20 cellular contexts compared by ENCODE assay signal in the genomic region with DNA sequence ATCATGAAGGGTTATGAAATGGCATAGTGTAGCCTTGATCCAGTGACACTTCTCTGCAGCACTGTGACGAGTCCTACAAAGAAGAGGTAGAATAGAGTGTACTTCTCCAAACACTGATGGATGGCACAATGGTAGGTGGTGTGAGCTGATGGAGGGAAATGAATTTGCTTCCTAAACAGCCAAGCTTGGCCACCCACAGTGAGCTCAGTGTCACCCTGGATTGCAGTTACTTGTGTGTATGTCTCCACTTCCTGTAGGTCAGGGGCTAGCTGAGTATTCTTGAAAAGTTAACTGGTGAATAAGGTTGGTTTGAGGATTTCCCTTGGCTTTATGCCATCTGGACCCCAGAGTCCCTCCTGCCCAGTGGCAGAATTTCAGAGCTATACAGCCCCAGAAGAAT.
A peak's percentile ranks its signal among the peaks of the same experiment; 100 is the strongest.
DNase-seq lines count a peak whose midpoint lies in the region; ATAC-seq, FAIRE-seq and TF ChIP-seq lines count a peak whose summit lies in the region.
"Had no signal": no experiment of that assay in that cellular context is flagged by ENCODE, and none has a peak within 500 bp of the region (broad histone marks: within the 10 kb centered on the region; RNA-seq: fewer than 3 reads in every experiment).

No MANE protein-coding gene starts in this region.

- H3K4me3 ChIP-seq in BLaER1 treated with 17β-estradiol and CSF1 and Interleukin-3, amounts not matched to agents 10 nM and 100 nM, result no peak overlapping the region
- H3K4me3 ChIP-seq in PC-3 (ENCODE audit: low read length) (no peak overlapping the region), keratinocyte (ENCODE audit: control insufficient read depth in 2 of 3, extremely low read depth in 1 of 3, insufficient read depth in 2 of 3, low read depth in 1 of 3, low read length in 3 of 3) (no peak overlapping the region), smooth muscle cell (no peak overlapping the region)

- H4K20me1 ChIP-seq in BLaER1 treated with 17β-estradiol and CSF1 and Interleukin-3, amounts not matched to agents 10 nM and 100 nM, result no peaks in the 10 kb centered on the region
- H4K20me1 ChIP-seq in PC-3 (ENCODE audit: low read length) (no peaks in the 10 kb centered on the region), keratinocyte (ENCODE audit: control insufficient read depth, extremely low read depth, insufficient read depth, low read length) (no peaks in the 10 kb centered on the region), smooth muscle cell (ENCODE audit: low read depth) (no peaks in the 10 kb centered on the region)

- peaks cover 0 to 18% (median 10%) of the 10 kb centered on the region in 10 experiments; a peak in 15 of 20 replicates for H3K4me1 ChIP-seq in BLaER1 treated with 17β-estradiol and CSF1 and Interleukin-3, amounts not matched to agents 10 nM and 100 nM
- H3K4me1 ChIP-seq in PC-3 (ENCODE audit: insufficient read depth, low read length) (peaks cover 33% of the 10 kb centered on the region), keratinocyte (ENCODE audit: control insufficient read depth, extremely low read depth, insufficient read depth, low read length) (peaks cover 33% of the 10 kb centered on the region), smooth muscle cell (ENCODE audit: low read depth) (peaks cover 5% of the 10 kb centered on the region)

- intact Hi-C loops in PC-3 (cut with micrococcal nuclease), result no loop called here
- intact Hi-C loops in MCF 10A (cut with micrococcal nuclease), result no loop called here

- H3F3A ChIP-seq in PC-3 (ENCODE audit: low read length, unreplicated experiment) (no peaks in the 10 kb centered on the region), smooth muscle cell (ENCODE audit: low read depth) (no peaks in the 10 kb centered on the region)

- no peak overlapping the region for H3K9ac ChIP-seq in BLaER1 treated with 17β-estradiol and CSF1 and Interleukin-3, amounts not matched to agents 10 nM and 100 nM
- H3K9ac ChIP-seq in PC-3 (ENCODE audit: low read length) (peak overlapping the region; percentile 46; the same call in 1 of the 2 replicates), keratinocyte (ENCODE audit: control insufficient read depth, extremely low read depth, insufficient read depth, low read length) (no peak overlapping the region), smooth muscle cell (ENCODE audit: low read depth) (no peak overlapping the region)

- CTCF ChIA-PET in PC-3 (lab: Charles Lee) (no interaction called here), MCF 10A (lab: Yijun Ruan, JAX) (interaction anchor here (0.6 to 1.3 kb wide), 7 partner anchors 29 to 1116 kb away, joined by 3 to 5 read pairs (median 4); a partner anchor contains a TSS)

- BruUV-seq in PC-3 (replicated peaks; lab: Mats Ljungman, UMichigan), result no TSS peak
- no TSS peak for BruUV-seq in MCF 10A (replicated peaks; lab: Mats Ljungman, UMichigan)

- DNase-seq in PC-3 (no peak), MCF 10A (ENCODE audit: unreplicated experiment) (no peak), keratinocyte (ENCODE audit: low read depth, low spot score) (no peak), smooth muscle cell (lab: John Stamatoyannopoulos, UW; ENCODE audit: unreplicated experiment) (no peak)
- DNase-seq in NK-92 treated with Interleukin-12 subunit alpha and Interleukin-12 subunit beta, amount 100 ng/mL, for 24 hours (lab: John Stamatoyannopoulos, UW), result no peak
- DNase-seq in activated naive CD4-positive, alpha-beta T cell (lab: John Stamatoyannopoulos, UW), result no peak
- DNase-seq: ACHN; C1 segment of cervical spinal cord; CD8-positive, alpha-beta T cell; H7; KG1; NCI-H1694 treated with DMSO at 0.1 percent for 48 hours; NCI-H2081 treated with DMSO at 0.1 percent for 48 hours; NCI-H2171 treated with DMSO at 0.1 percent for 48 hours; NCI-H526 had no signal

- no peaks in the 10 kb centered on the region for H3K36me3 ChIP-seq in BLaER1 treated with 17β-estradiol and CSF1 and Interleukin-3, amounts not matched to agents 10 nM and 100 nM
- H3K36me3 ChIP-seq in PC-3 (ENCODE audit: low read depth, low read length) (no peaks in the 10 kb centered on the region), keratinocyte (ENCODE audit: control insufficient read depth in 2 of 2, extremely low read depth in 1 of 2, insufficient read depth in 2 of 2, low read length in 2 of 2) (no peaks in the 10 kb centered on the region), smooth muscle cell (ENCODE audit: low read depth) (no peaks in the 10 kb centered on the region)

- WGBS in smooth muscle cell (ENCODE audit: low lambda C conversion rate), result 95% methylated on average over 1 of the region's 1 CpG

- H3K27me3 Mint-ChIP-seq in MCF 10A (ENCODE audit: insufficient read depth, unreplicated experiment), result no peaks in the 10 kb centered on the region

- no peaks in the 10 kb centered on the region for H3K27me3 ChIP-seq in BLaER1 treated with 17β-estradiol and CSF1 and Interleukin-3, amounts not matched to agents 10 nM and 100 nM
- H3K27me3 ChIP-seq in PC-3 (ENCODE audit: low read length), result no peaks in the 10 kb centered on the region
- no peaks in the 10 kb centered on the region for H3K27me3 ChIP-seq in keratinocyte (ENCODE audit: control insufficient read depth, extremely low read depth, insufficient read depth, low read length)
- H3K27me3 ChIP-seq in smooth muscle cell (ENCODE audit: low read depth), result no peaks in the 10 kb centered on the region

- 0 out of 2 replicates have a peak overlapping the region, but pooled peaks have one; percentile 7 for H2AFZ ChIP-seq in PC-3 (ENCODE audit: low read length)
- H2AFZ ChIP-seq in keratinocyte (ENCODE audit: control insufficient read depth, low read length), result no peak overlapping the region
- no peak overlapping the region for H2AFZ ChIP-seq in smooth muscle cell (ENCODE audit: low read depth)

- no peaks in the 10 kb centered on the region for H3K9me2 ChIP-seq in PC-3 (replicated peaks; ENCODE audit: low read length)

- H3K4me2 ChIP-seq in BLaER1 treated with 17β-estradiol and CSF1 and Interleukin-3, amounts not matched to agents 10 nM and 100 nM, result peak overlapping the region in 10 of 11 experiments; percentile 3 to 46 (median 24); a peak in 14 of 22 replicates
- H3K4me2 ChIP-seq in PC-3 (ENCODE audit: low read length) (peak overlapping the region; percentile 23), keratinocyte (ENCODE audit: control insufficient read depth, extremely low read depth, insufficient read depth, low read depth, low read length) (no peak overlapping the region), smooth muscle cell (no peak overlapping the region)

- peak overlapping the region; percentile 55 for H3K27ac Mint-ChIP-seq in MCF 10A (ENCODE audit: low read depth, unreplicated experiment)
- H3K27ac Mint-ChIP-seq: CD8-positive, alpha-beta T cell had no signal

- FAIRE-seq in keratinocyte (lab: Jason Lieb, UNC), result no peak
- FAIRE-seq: G401.6, GM12892 had no signal

- no peak overlapping the region for H3K4me3 Mint-ChIP-seq in MCF 10A (ENCODE audit: unreplicated experiment)
- H3K4me3 Mint-ChIP-seq: CD8-positive, alpha-beta T cell had no signal

- H3K9me3 Mint-ChIP-seq in MCF 10A (ENCODE audit: unreplicated experiment), result no peaks in the 10 kb centered on the region
- H3K9me3 Mint-ChIP-seq: CD8-positive, alpha-beta T cell had no signal

- no peaks in the 10 kb centered on the region for H3K9me1 ChIP-seq in keratinocyte (ENCODE audit: control insufficient read depth, extremely low read depth, insufficient read depth, low read length)

- dilution Hi-C loops in keratinocyte (cut with MboI; ENCODE audit: extremely low pct_ligation_motif_present, low sequenced_read_pairs), result no loop called here

- no peaks in the 10 kb centered on the region for H3K9me3 ChIP-seq in BLaER1 treated with 17β-estradiol and CSF1 and Interleukin-3, amounts not matched to agents 10 nM and 100 nM (replicated peaks in 1 of 11)
- H3K9me3 ChIP-seq in PC-3 (ENCODE audit: low read length) (no peaks in the 10 kb centered on the region), keratinocyte (ENCODE audit: control insufficient read depth, low read depth, low read length) (no peaks in the 10 kb centered on the region), smooth muscle cell (replicated peaks; ENCODE audit: low read depth) (no peaks in the 10 kb centered on the region)

- no peak for TF ChIP-seq CTCF in PC-3 (conservative IDR thresholded peaks at IDR 0.05; ENCODE audit: low read depth, low read length)
- TF ChIP-seq CTCF in MCF 10A (IDR thresholded peaks at IDR 0.05; ENCODE audit: unreplicated experiment), result no peak
- TF ChIP-seq CTCF in keratinocyte (optimal IDR thresholded peaks at IDR 0.05 in 1 of 3, IDR thresholded peaks at IDR 0.05 in 1 of 3, conservative IDR thresholded peaks at IDR 0.05 in 1 of 3; ENCODE audit: extremely low read depth in 1 of 3, insufficient read depth in 2 of 3, low read length in 3 of 3), result no peak
- TF ChIP-seq CTCF in smooth muscle cell (IDR thresholded peaks at IDR 0.05; ENCODE audit: borderline replicate concordance, insufficient read depth, poor library complexity, severe bottlenecking), result no peak

- H3K4me1 Mint-ChIP-seq in MCF 10A (ENCODE audit: insufficient read depth, unreplicated experiment), result peaks cover 27% of the 10 kb centered on the region

- POLR2A ChIA-PET in PC-3 (lab: Charles Lee; ENCODE audit: unreplicated experiment), result no interaction called here
- POLR2A ChIA-PET in MCF 10A (lab: Yijun Ruan, JAX), result interaction anchor here (0.5 to 2.4 kb wide), 3 partner anchors 26 to 198 kb away, joined by 4 to 5 read pairs (median 4); no protein-coding TSS in a partner anchor

- no peak for ATAC-seq in PC-3
- no peak for ATAC-seq in GM21390 (IDR thresholded peaks at IDR 0.05; ENCODE audit: unreplicated experiment)
- ATAC-seq: CD8-positive, alpha-beta T cell had no signal

- no peak overlapping the region for H3K27ac ChIP-seq in BLaER1 treated with 17β-estradiol and CSF1 and Interleukin-3, amounts not matched to agents 10 nM and 100 nM
- H3K27ac ChIP-seq in PC-3 (ENCODE audit: low read length) (peak overlapping the region; percentile 81), keratinocyte (ENCODE audit: control insufficient read depth, insufficient read depth, low read length) (peak overlapping the region; percentile 68), smooth muscle cell (ENCODE audit: low read depth) (no peak overlapping the region)
- H3K27ac ChIP-seq: HL-60 had no signal

- H3K79me2 ChIP-seq in PC-3 (ENCODE audit: low read length) (no peaks in the 10 kb centered on the region), keratinocyte (ENCODE audit: control insufficient read depth, insufficient read depth, low read length) (no peaks in the 10 kb centered on the region), smooth muscle cell (ENCODE audit: low read depth) (no peaks in the 10 kb centered on the region)

- no peaks in the 10 kb centered on the region for H3K36me3 Mint-ChIP-seq in MCF 10A (ENCODE audit: insufficient read depth, unreplicated experiment)
- H3K36me3 Mint-ChIP-seq: CD8-positive, alpha-beta T cell had no signal

Comparison
In these comparisons a context has a peak if more than half of its experiments do, and no peak if none do; other contexts are left out.
1. H3K27ac ChIP-seq: peak in PC-3 (single experiment) and keratinocyte (single experiment); none in BLaER1 treated with 17β-estradiol and CSF1 and Interleukin-3, amounts not matched to agents 10 nM and 100 nM (0 of 11) and smooth muscle cell (single experiment).
2. H3K4me2 ChIP-seq: peak in BLaER1 treated with 17β-estradiol and CSF1 and Interleukin-3, amounts not matched to agents 10 nM and 100 nM (10 of 11) and PC-3 (single experiment); none in keratinocyte (single experiment) and smooth muscle cell (single experiment).